ENCODE assay signal across 18 cellular contexts in genomic region chr1:110859062-110859461, GRCh38. TPM values are rescaled to one million over a fixed set of nuclear protein-coding genes. Genes with fewer than 3 reads are reported as not detected.
A peak's percentile ranks its signal among the peaks of the same experiment; 100 is the strongest.
DNase-seq lines count a peak whose midpoint lies in the region; ATAC-seq and TF ChIP-seq lines count a peak whose summit lies in the region.
"Had no signal": no experiment of that assay in that cellular context is flagged by ENCODE, and none has a peak within 500 bp of the region (broad histone marks: within the 10 kb centered on the region; RNA-seq: fewer than 3 reads in every experiment).

No MANE protein-coding gene starts in this region.

- no peak overlapping the region for H2BK120ac ChIP-seq in mesenchymal stem cell (ENCODE audit: low read depth, low read length)

- intact Hi-C loops in activated B cell treated with CpG ODN at 0.5 μM for 24 hours (cut with micrococcal nuclease) = loop anchor here (1.0 to 2.0 kb wide), 3 partner anchors 9 to 14 kb away; partner anchors contain the start of gene CD53
- intact Hi-C loops in left lung (cut with DNase I) = no loop called here
- intact Hi-C loops in activated naive CD4-positive, alpha-beta T cell treated with anti-CD3 and anti-CD28 coated beads for 36 hours (cut with micrococcal nuclease) = no loop called here

- no peak for TF ChIP-seq CTCF in DOHH2 (IDR thresholded peaks at IDR 0.05; ENCODE audit: low read depth, low read length, poor library complexity, severe bottlenecking)
- no peak for TF ChIP-seq CTCF in activated B cell treated with CpG ODN at 0.5 μM for 24 hours (IDR thresholded peaks at IDR 0.05)
- TF ChIP-seq CTCF in left lung (IDR thresholded peaks at IDR 0.05) = no peak

- H3K4me2 ChIP-seq in DOHH2 (ENCODE audit: low read length) (peak overlapping the region; percentile 48), mesenchymal stem cell (ENCODE audit: low read length, poor library complexity, severe bottlenecking) (no peak overlapping the region)
- H3K4me2 ChIP-seq: A549 had no signal

- H3K9me3 Mint-ChIP-seq in activated B cell treated with CpG ODN at 0.5 μM for 24 hours = peaks cover 10% of the 10 kb centered on the region
- H3K9me3 Mint-ChIP-seq in activated naive CD4-positive, alpha-beta T cell treated with anti-CD3 and anti-CD28 coated beads for 36 hours = no peaks in the 10 kb centered on the region

- no peak overlapping the region for H3K23ac ChIP-seq in mesenchymal stem cell (ENCODE audit: low read length in 2 of 2)

- no peaks in the 10 kb centered on the region for H3K9me3 ChIP-seq in DOHH2 (ENCODE audit: control insufficient read depth, insufficient read depth, low read length)
- H3K9me3 ChIP-seq in mesenchymal stem cell (ENCODE audit: control insufficient read depth, low read length) = no peaks in the 10 kb centered on the region
- H3K9me3 ChIP-seq in left lung = peaks cover 0 to 3% of the 10 kb centered on the region in 2 donors
- H3K9me3 ChIP-seq: A549 had no signal

- no peak overlapping the region for H2BK12ac ChIP-seq in mesenchymal stem cell (ENCODE audit: low read length in 2 of 2)

- ATAC-seq in GM21390 (IDR thresholded peaks at IDR 0.05; ENCODE audit: unreplicated experiment) = peak; percentile 54
- no peak for ATAC-seq in activated B cell treated with CpG ODN at 0.5 μM for 24 hours (ENCODE audit: low read depth)
- ATAC-seq in left lung = no peak
- ATAC-seq: A549 had no signal

- H3K4me3 ChIP-seq in DOHH2 (ENCODE audit: low read length) (no peak overlapping the region; the same call in 1 of the 2 replicates), mesenchymal stem cell (ENCODE audit: insufficient read depth in 1 of 2, low read depth in 1 of 2, low read length in 2 of 2) (no peak overlapping the region), left lung (no peak overlapping the region)
- H3K4me3 ChIP-seq: A549 had no signal

- no peak overlapping the region for H3K4me3 Mint-ChIP-seq in activated B cell treated with CpG ODN at 0.5 μM for 24 hours
- no peak overlapping the region for H3K4me3 Mint-ChIP-seq in activated naive CD4-positive, alpha-beta T cell treated with anti-CD3 and anti-CD28 coated beads for 36 hours

- H3K27ac ChIP-seq in DOHH2 (ENCODE audit: low read depth, low read length) = no peak overlapping the region
- no peak overlapping the region for H3K27ac ChIP-seq in mesenchymal stem cell (ENCODE audit: low read length, poor library complexity, severe bottlenecking)
- H3K27ac ChIP-seq in left lung = no peak overlapping the region
- H3K27ac ChIP-seq: A549, C4-2B had no signal

- H3K4me1 ChIP-seq in DOHH2 (ENCODE audit: control insufficient read depth, low read length) = peaks cover 22% of the 10 kb centered on the region
- H3K4me1 ChIP-seq in mesenchymal stem cell (ENCODE audit: control insufficient read depth, insufficient read depth, low read depth, low read length) = no peaks in the 10 kb centered on the region
- no peaks in the 10 kb centered on the region for H3K4me1 ChIP-seq in left lung
- H3K4me1 ChIP-seq: A549 had no signal

- H4K91ac ChIP-seq in mesenchymal stem cell (ENCODE audit: low read length) = no peak overlapping the region

- DNase-seq in activated B cell treated with CpG ODN at 0.5 μM for 24 hours (no peak), mesenchymal stem cell (no peak), middle frontal gyrus (ENCODE audit: extremely low spot score, low spot score) (no peak), left lung (no peak), NCI-H1048 (lab: John Stamatoyannopoulos, UW) (no peak)
- no peak for DNase-seq in activated naive CD4-positive, alpha-beta T cell treated with anti-CD3 and anti-CD28 coated beads for 36 hours
- DNase-seq: DND-41, GDM1, KG1, NCI-H1436 treated with DMSO at 0.1 percent for 48 hours, NCI-H2029 treated with DMSO at 0.1 percent for 48 hours, NCI-H510A, NCI-H774 had no signal

- no peaks in the 10 kb centered on the region for H3K36me3 ChIP-seq in DOHH2 (ENCODE audit: control insufficient read depth, low read length)
- H3K36me3 ChIP-seq in mesenchymal stem cell (ENCODE audit: control insufficient read depth in 1 of 2, insufficient read depth in 2 of 2, low read depth in 1 of 2, low read length in 2 of 2) = no peaks in the 10 kb centered on the region
- no peaks in the 10 kb centered on the region for H3K36me3 ChIP-seq in left lung

- 47% methylated on average over 2 of the region's 2 CpGs for WGBS in mesenchymal stem cell

- no peaks in the 10 kb centered on the region for H3K79me2 ChIP-seq in DOHH2 (ENCODE audit: control insufficient read depth, low read length)

- H3K27me3 Mint-ChIP-seq in activated B cell treated with CpG ODN at 0.5 μM for 24 hours = no peaks in the 10 kb centered on the region
- peaks cover 2% of the 10 kb centered on the region for H3K27me3 Mint-ChIP-seq in activated naive CD4-positive, alpha-beta T cell treated with anti-CD3 and anti-CD28 coated beads for 36 hours (ENCODE audit: low read depth)

- no peaks in the 10 kb centered on the region for H4K20me1 ChIP-seq in DOHH2 (ENCODE audit: control insufficient read depth, insufficient read depth, low read depth, low read length)

- H3K18ac ChIP-seq in mesenchymal stem cell (ENCODE audit: low read depth in 1 of 2, low read length in 2 of 2) = no peak overlapping the region

- no peak overlapping the region for H2AK5ac ChIP-seq in mesenchymal stem cell (ENCODE audit: low read length, severe bottlenecking)

- no peak overlapping the region for H2BK15ac ChIP-seq in mesenchymal stem cell (ENCODE audit: low read depth, poor library complexity, severe bottlenecking)

- H3K4me1 Mint-ChIP-seq in activated B cell treated with CpG ODN at 0.5 μM for 24 hours = peaks cover 40% of the 10 kb centered on the region
- peaks cover 21% of the 10 kb centered on the region for H3K4me1 Mint-ChIP-seq in activated naive CD4-positive, alpha-beta T cell treated with anti-CD3 and anti-CD28 coated beads for 36 hours (ENCODE audit: low read depth)

- peak overlapping the region; percentile 38 for H2BK5ac ChIP-seq in mesenchymal stem cell (ENCODE audit: low read depth, low read length, poor library complexity, severe bottlenecking)

- H3K27ac Mint-ChIP-seq in activated B cell treated with CpG ODN at 0.5 μM for 24 hours = peak overlapping the region; percentile 73
- H3K27ac Mint-ChIP-seq in activated naive CD4-positive, alpha-beta T cell treated with anti-CD3 and anti-CD28 coated beads for 36 hours = no peak overlapping the region

- no peak overlapping the region for H2AFZ ChIP-seq in mesenchymal stem cell (ENCODE audit: low read depth, low read length)

- no peak overlapping the region for H3K14ac ChIP-seq in mesenchymal stem cell (ENCODE audit: low read length in 2 of 2)

- no peaks in the 10 kb centered on the region for H3F3A ChIP-seq in DOHH2 (ENCODE audit: control insufficient read depth, insufficient read depth)

- no peak overlapping the region for H4K8ac ChIP-seq in mesenchymal stem cell (ENCODE audit: low read length)

- H3K36me3 Mint-ChIP-seq in activated B cell treated with CpG ODN at 0.5 μM for 24 hours (ENCODE audit: low read depth) = no peaks in the 10 kb centered on the region
- no peaks in the 10 kb centered on the region for H3K36me3 Mint-ChIP-seq in activated naive CD4-positive, alpha-beta T cell treated with anti-CD3 and anti-CD28 coated beads for 36 hours (ENCODE audit: low read depth)

- H3K9ac ChIP-seq in mesenchymal stem cell (ENCODE audit: low read length) = no peak overlapping the region

- H3K27me3 ChIP-seq in DOHH2 (ENCODE audit: control insufficient read depth, low read length) = no peaks in the 10 kb centered on the region
- no peaks in the 10 kb centered on the region for H3K27me3 ChIP-seq in mesenchymal stem cell (ENCODE audit: control insufficient read depth in 1 of 2, insufficient read depth in 1 of 2, low read length in 2 of 2)
- H3K27me3 ChIP-seq in left lung = peaks cover 0 to 4% of the 10 kb centered on the region in 2 donors

- CTCF ChIA-PET in activated B cell treated with CpG ODN at 0.5 μM for 24 hours (lab: Charles Lee) = interaction anchor here (1.1 kb wide), 1 partner anchor 73 kb away, joined by 3 read pairs; no protein-coding TSS in a partner anchor
- CTCF ChIA-PET in activated naive CD4-positive, alpha-beta T cell treated with anti-CD3 and anti-CD28 coated beads for 36 hours (lab: Charles Lee) = interaction anchor here (0.9 kb wide), 1 partner anchor 43 kb away, joined by 3 read pairs; no protein-coding TSS in a partner anchor

- no peaks in the 10 kb centered on the region for H3K9me2 ChIP-seq in DOHH2 (replicated peaks; ENCODE audit: control insufficient read depth, low read length)

- H3K79me1 ChIP-seq in mesenchymal stem cell (replicated peaks; ENCODE audit: low read length, poor library complexity, severe bottlenecking) = no peaks in the 10 kb centered on the region

- POLR2A ChIA-PET in activated B cell treated with CpG ODN at 0.5 μM for 24 hours (lab: Charles Lee) = interaction anchor here (0.6 to 6.5 kb wide), 4 partner anchors 14 to 521 kb away, joined by 3 to 36 read pairs (median 4); partner anchors contain the start of gene CD53

- no peak overlapping the region for H3K4ac ChIP-seq in mesenchymal stem cell (ENCODE audit: low read depth in 1 of 2, low read length in 2 of 2)

RNA-seq across cellular contexts. Expression of gene CD53, which starts 13.9 kb away (rescaled TPM):
- total RNA-seq in activated B cell treated with CpG ODN at 0.5 μM for 24 hours (491 and 522 TPM in 2 replicates), left lung (100 to 1,000 TPM in 1 of 2 donors, 10 to 100 TPM in 1; 83.5 to 261 TPM)
- not detected for polyA plus RNA-seq in mesenchymal stem cell (2013, experiment 1 of 2)
- not detected for polyA plus RNA-seq in mesenchymal stem cell (2013, experiment 2 of 2)
- total RNA-seq in activated naive CD4-positive, alpha-beta T cell treated with anti-CD3 and anti-CD28 coated beads for 36 hours = 100 to 1,000 TPM; 239 to 255 TPM
- total RNA-seq: SK-MEL-5 had no signal
- polyA plus RNA-seq: A549 had no signal
